17 cellular contexts compared by ENCODE assay signal in genomic region chr10:61157182-61157581, GRCh38.
"Had no signal": no experiment of that assay in that cellular context is flagged by ENCODE, and none has a peak within 500 bp of the region (broad histone marks: within the 10 kb centered on the region; RNA-seq: fewer than 3 reads in every experiment).

No MANE protein-coding gene starts in this region.

- H3K9me3 ChIP-seq: body of pancreas, pancreas, thyroid gland had no signal

- ATAC-seq: activated CD8-positive, alpha-beta T cell treated with anti-CD3 and anti-CD28 coated beads, Interleukin-2, amount 10 ng/mL, durations not matched to agents 7 days and 5 days; activated naive CD4-positive, alpha-beta T cell treated with anti-CD3 and anti-CD28 coated beads, Interleukin-2, amount 50 U/mL, for 72 hours; activated T-cell treated with anti-CD3 and anti-CD28 coated beads, Interleukin-2, amount 50 U/mL, for 72 hours; body of pancreas; effector memory CD8-positive, alpha-beta T cell; pancreas; stimulated activated memory B cell treated with anti-CD40 and anti-IgM and Interleukin-4, amounts not matched to agents 10 μg/mL and 1 μg/mL and 100 μg/mL, for 72 hours had no signal

- H3K4me3 ChIP-seq: body of pancreas, pancreas, thyroid gland had no signal

- FAIRE-seq: pancreas had no signal

- DNase-seq: activated B cell treated with CpG ODN at 0.5 μM for 24 hours; activated CD4-positive, alpha-beta T cell treated with anti-CD3 and anti-CD28 coated beads for 48 hours; activated CD8-positive, alpha-beta memory T cell treated with anti-CD3 and anti-CD28 coated beads, Interleukin-2, amount 50 U/mL, for 4 hours; activated CD8-positive, alpha-beta T cell treated with anti-CD3 and anti-CD28 coated beads, Interleukin-2, amount 10 ng/mL, durations not matched to agents 7 days and 5 days; activated gamma-delta T cell; activated T-cell treated with anti-CD3 and anti-CD28 coated beads, Interleukin-2, amount 50 U/mL, for 72 hours; amniotic stem cell; body of pancreas; effector memory CD8-positive, alpha-beta T cell; mesendoderm; pancreas; stimulated activated CD4-positive, alpha-beta T cell treated with anti-CD3 and anti-CD28 coated beads, Interleukin-2, amount 100 ng/mL, for 48 hours; T-helper 2 cell; thyroid gland had no signal

- H3K36me3 ChIP-seq: pancreas, thyroid gland had no signal

- H3K27me3 ChIP-seq: body of pancreas, pancreas, thyroid gland had no signal

- H3K4me1 ChIP-seq: body of pancreas had no signal

- H3K27ac ChIP-seq: body of pancreas, epithelial cell of prostate, pancreas, thyroid gland had no signal
